8 cellular contexts compared by ENCODE assay signal in the genomic region with DNA sequence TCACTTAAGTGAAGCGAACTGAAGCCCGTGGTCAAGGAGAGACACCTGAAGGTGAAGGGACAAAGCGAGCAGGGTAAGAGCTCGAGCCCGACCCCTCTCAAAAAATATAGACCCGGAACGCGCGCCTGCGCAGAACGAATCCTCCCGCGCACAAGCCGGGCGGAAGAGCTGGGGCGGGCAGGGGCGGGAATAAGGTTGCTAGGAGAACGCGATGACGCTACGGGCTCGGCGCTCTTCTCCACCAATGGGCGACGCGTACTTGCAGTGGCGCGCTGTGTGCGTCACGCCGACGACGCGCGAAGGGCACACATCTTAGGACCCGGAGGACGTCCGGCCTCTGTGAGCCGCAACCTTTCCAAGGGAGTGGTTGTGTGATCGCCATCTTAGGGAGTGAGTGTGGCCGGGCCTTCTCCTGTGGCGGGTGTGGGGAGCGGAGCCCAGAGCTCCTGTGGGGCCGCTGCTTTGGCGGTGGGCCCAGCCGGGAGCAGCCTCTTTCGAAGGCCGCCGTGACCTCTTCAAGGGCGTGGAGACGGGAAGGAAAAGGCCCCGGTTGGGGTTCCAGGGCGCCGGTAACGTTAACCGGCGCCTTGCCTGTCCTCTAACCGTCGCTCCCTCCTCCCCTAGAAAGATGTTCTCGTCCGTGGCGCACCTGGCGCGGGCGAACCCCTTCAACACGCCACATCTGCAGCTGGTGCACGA. TPM values are rescaled to one million over a fixed set of nuclear protein-coding genes. Genes with fewer than 3 reads are reported as not detected.
A peak's percentile ranks its signal among the peaks of the same experiment; 100 is the strongest.
DNase-seq lines count a peak whose midpoint lies in the region; ATAC-seq and TF ChIP-seq lines count a peak whose summit lies in the region.

A gene (plus strand): TSS at position 336 of the 699 bp plus-strand sequence. CDS start 293 bp downstream, at position 629.

- 0 out of 2 replicates have a peak within 1 kb of the TSS, but pooled peaks have one; percentile 59 for H2BK120ac ChIP-seq in IMR-90 (ENCODE audit: low read depth, low read length)

- peaks cover 0 to 24% of the 10 kb centered on the region in 2 experiments; a peak in 2 of 4 replicates for H3K79me1 ChIP-seq in IMR-90 (ENCODE audit: low read depth in 1 of 2, low read length in 2 of 2)

- in situ Hi-C loops in IMR-90 (cut with MboI; ENCODE audit: low sequenced_read_pairs) = no loop called here

- peak within 1 kb of the TSS; percentile 89 for H2AFZ ChIP-seq in IMR-90 (replicated peaks; ENCODE audit: low read length, poor library complexity)

- peak within 1 kb of the TSS; percentile 90 for H2AK5ac ChIP-seq in IMR-90 (ENCODE audit: low read depth, low read length)

- 0 out of 3 replicates have a peak within 1 kb of the TSS, but pooled peaks have one; percentile 2 for H2BK15ac ChIP-seq in IMR-90 (ENCODE audit: low read depth, low read length)

- peak within 1 kb of the TSS; percentile 94 for H3K56ac ChIP-seq in IMR-90 (ENCODE audit: extremely low read depth, insufficient read depth, low read length)

- H4K5ac ChIP-seq in IMR-90 (ENCODE audit: low read depth, low read length) = peak within 1 kb of the TSS; percentile 91

- H3K9me3 ChIP-seq in IMR-90 (ENCODE audit: control insufficient read depth, insufficient read depth, low read length) = no peaks in the 10 kb centered on the region
- H3K9me3 ChIP-seq in mononuclear cell (ENCODE audit: low read depth, low read length) = no peaks in the 10 kb centered on the region

- H3K18ac ChIP-seq in IMR-90 (ENCODE audit: low read depth, low read length) = peak within 1 kb of the TSS; percentile 68

- peak within 1 kb of the TSS; percentile 99 for H3K14ac ChIP-seq in IMR-90 (replicated peaks; ENCODE audit: low read depth, low read length)

- POLR2A ChIA-PET in IMR-90 (lab: Charles Lee; ENCODE audit: unreplicated experiment) = interaction anchor here (0.5 to 0.8 kb wide), 7 partner anchors 12 to 155 kb away, joined by 3 to 5 read pairs (median 3); no protein-coding TSS in a partner anchor

- peak within 1 kb of the TSS; percentile 88 to 98 for H4K8ac ChIP-seq in IMR-90 (ENCODE audit: low read depth in 2 of 2, low read length in 2 of 2)

- H3K4ac ChIP-seq in IMR-90 (ENCODE audit: low read depth, low read length) = peak within 1 kb of the TSS; percentile 91

- peak within 1 kb of the TSS; percentile 100 for H3K9ac ChIP-seq in IMR-90 (ENCODE audit: low read depth, low read length)

- CTCF ChIA-PET in IMR-90 (lab: Yijun Ruan, JAX) = interaction anchor here (0.9 to 4.0 kb wide), 2 partner anchors 13 to 27 kb away, joined by 4 to 14 read pairs; no protein-coding TSS in a partner anchor

- H2AK9ac ChIP-seq in IMR-90 (replicated peaks; ENCODE audit: low read depth, low read length, poor library complexity) = peak within 1 kb of the TSS; percentile 98

- peaks cover 44% of the 10 kb centered on the region for H4K20me1 ChIP-seq in IMR-90 (ENCODE audit: insufficient read depth, low read length)

- WGBS in IMR-90 (ENCODE audit: extremely low coverage in 2 of 2, insufficient read length in 1 of 2), 2 experiments = 0% methylated on average over 32 of the region's 67 CpGs; no CpG with 5 or more reads in 1 of the 2 experiments

- no peak for TF ChIP-seq CTCF in IMR-90 (conservative IDR thresholded peaks at IDR 0.05; ENCODE audit: low read depth, low read length)

- H3K9me1 ChIP-seq in IMR-90 (ENCODE audit: insufficient read depth, low read length) = peaks cover 8% of the 10 kb centered on the region

- TF ChIP-seq RAD21 in IMR-90 (IDR thresholded peaks at IDR 0.05; ENCODE audit: low read length) = no peak

- peak within 1 kb of the TSS; percentile 70 for H4K91ac ChIP-seq in IMR-90 (ENCODE audit: insufficient read depth, low read depth, low read length)

- peak; percentile 99 for TF ChIP-seq POLR2A in IMR-90 (IDR thresholded peaks at IDR 0.05; ENCODE audit: low read depth, low read length)

- no peak within 1 kb of the TSS; the same call in 1 of the 2 replicates for H2BK20ac ChIP-seq in IMR-90 (ENCODE audit: low read depth, low read length)

- intact Hi-C loops in IMR-90 (cut with micrococcal nuclease) = loop anchor here (1.0 to 5.0 kb wide), 5 partner anchors 27 to 91 kb away; a partner anchor contains a TSS

- dilution Hi-C loops in IMR-90 (cut with HindIII; ENCODE audit: low sequenced_read_pairs, unreplicated experiment) = no loop called here

- H3K4me1 ChIP-seq in IMR-90 (ENCODE audit: control insufficient read depth, insufficient read depth, low read length) = peaks cover 5% of the 10 kb centered on the region
- peaks cover 30% of the 10 kb centered on the region for H3K4me1 ChIP-seq in mononuclear cell (ENCODE audit: insufficient read depth, low read length)

- DNase-seq in DMS 273 (lab: John Stamatoyannopoulos, UW; ENCODE audit: unreplicated experiment) (peak; percentile 97), IMR-90 (peak; percentile 98), OCI-M1 (lab: John Stamatoyannopoulos, UW) (peak; percentile 98), activated T-cell treated with anti-CD3 and anti-CD28 coated beads for 24 hours (ENCODE audit: low read depth) (peak; percentile 90), epidermal melanocyte (ENCODE audit: insufficient read length, low spot score) (peak; percentile 92)
- DNase-seq in stimulated activated CD8-positive, alpha-beta memory T cell treated with anti-CD3 and anti-CD28 coated beads, Interleukin-4, amount 100 ng/mL, for 1 hour (ENCODE audit: low read depth in 2 of 2, low spot score in 1 of 2) = peak; percentile 87 to 89

- H3K4me3 ChIP-seq in IMR-90 (ENCODE audit: insufficient read depth, low read depth, low read length) = peak within 1 kb of the TSS; percentile 96
- H3K4me3 ChIP-seq in mononuclear cell (ENCODE audit: low read length) = peak within 1 kb of the TSS; percentile 93

- peak within 1 kb of the TSS; percentile 98 for H3K23ac ChIP-seq in IMR-90 (ENCODE audit: low read depth, low read length)

- BruUV-seq in IMR-90 (replicated peaks; lab: Mats Ljungman, UMichigan) = no TSS peak

- peak within 1 kb of the TSS; percentile 86 for H2BK5ac ChIP-seq in IMR-90 (ENCODE audit: low read depth, low read length, poor library complexity, severe bottlenecking)

- H3K36me3 ChIP-seq in IMR-90 (ENCODE audit: control insufficient read depth, insufficient read depth, low read length) = peaks cover 19% of the 10 kb centered on the region

- H3K27ac ChIP-seq in IMR-90 (ENCODE audit: insufficient read depth, low read length) = peak within 1 kb of the TSS; percentile 95

- peak within 1 kb of the TSS; percentile 98 for H3K4me2 ChIP-seq in IMR-90 (ENCODE audit: low read depth, low read length)

- H3K27me3 ChIP-seq in IMR-90 (ENCODE audit: control insufficient read depth, insufficient read depth, low read length) (no peaks in the 10 kb centered on the region), mononuclear cell (ENCODE audit: insufficient read depth, low read length) (no peaks in the 10 kb centered on the region)

- ATAC-seq in GM21528 (IDR thresholded peaks at IDR 0.05; ENCODE audit: low FRiP score, unreplicated experiment) = peak; percentile 99
- ATAC-seq in IMR-90 (ENCODE audit: low read depth) = peak; percentile 96

TF ChIP-seq in IMR-90, 13 proteins besides CTCF, POLR2A, EP300 and RAD21:
- TF ChIP-seq, protein P1, sequence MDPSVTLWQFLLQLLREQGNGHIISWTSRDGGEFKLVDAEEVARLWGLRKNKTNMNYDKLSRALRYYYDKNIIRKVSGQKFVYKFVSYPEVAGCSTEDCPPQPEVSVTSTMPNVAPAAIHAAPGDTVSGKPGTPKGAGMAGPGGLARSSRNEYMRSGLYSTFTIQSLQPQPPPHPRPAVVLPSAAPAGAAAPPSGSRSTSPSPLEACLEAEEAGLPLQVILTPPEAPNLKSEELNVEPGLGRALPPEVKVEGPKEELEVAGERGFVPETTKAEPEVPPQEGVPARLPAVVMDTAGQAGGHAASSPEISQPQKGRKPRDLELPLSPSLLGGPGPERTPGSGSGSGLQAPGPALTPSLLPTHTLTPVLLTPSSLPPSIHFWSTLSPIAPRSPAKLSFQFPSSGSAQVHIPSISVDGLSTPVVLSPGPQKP (IDR thresholded peaks at IDR 0.05; ENCODE audit: borderline replicate concordance, low read depth, low read length) = no peak
- TF ChIP-seq MXI1 (IDR thresholded peaks at IDR 0.05; ENCODE audit: borderline replicate concordance, low read depth, low read length) (peak; percentile 49; the same call in 1 of the 2 replicates), MAFK (IDR thresholded peaks at IDR 0.05; ENCODE audit: low read depth, low read length) (no peak), CHD1 (IDR thresholded peaks at IDR 0.05; ENCODE audit: low read depth, low read length) (peak; percentile 61; the same call in 1 of the 2 replicates), NFE2L2 (IDR thresholded peaks at IDR 0.05; ENCODE audit: low read depth, low read length) (no peak), RCOR1 (IDR thresholded peaks at IDR 0.05; ENCODE audit: insufficient replicate concordance, low read length) (no peak), SMC3 (IDR thresholded peaks at IDR 0.05; ENCODE audit: low read depth, low read length) (no peak), CEBPB (IDR thresholded peaks at IDR 0.05; ENCODE audit: low read depth, low read length) (peak; percentile 6; the same call in 1 of the 2 replicates), BHLHE40 (IDR thresholded peaks at IDR 0.05; ENCODE audit: low read depth, low read length) (peak; percentile 50; the same call in 1 of the 2 replicates), RFX5 (IDR thresholded peaks at IDR 0.05; ENCODE audit: low read depth, low read length) (no peak), FOS (IDR thresholded peaks at IDR 0.05; ENCODE audit: low read depth, low read length) (0 out of 2 replicates have a peak, but pooled peaks have one; percentile 12), MAZ (IDR thresholded peaks at IDR 0.05; ENCODE audit: borderline replicate concordance, low read depth, low read length) (peak; percentile 48; the same call in 1 of the 2 replicates)
- TF ChIP-seq, protein P2, sequence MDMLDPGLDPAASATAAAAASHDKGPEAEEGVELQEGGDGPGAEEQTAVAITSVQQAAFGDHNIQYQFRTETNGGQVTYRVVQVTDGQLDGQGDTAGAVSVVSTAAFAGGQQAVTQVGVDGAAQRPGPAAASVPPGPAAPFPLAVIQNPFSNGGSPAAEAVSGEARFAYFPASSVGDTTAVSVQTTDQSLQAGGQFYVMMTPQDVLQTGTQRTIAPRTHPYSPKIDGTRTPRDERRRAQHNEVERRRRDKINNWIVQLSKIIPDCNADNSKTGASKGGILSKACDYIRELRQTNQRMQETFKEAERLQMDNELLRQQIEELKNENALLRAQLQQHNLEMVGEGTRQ (IDR thresholded peaks at IDR 0.05; ENCODE audit: low read depth, low read length) = 0 out of 2 replicates have a peak, but pooled peaks have one; percentile 37

RNA-seq across cellular contexts. Expression of the gene that starts here (rescaled TPM):
- total RNA-seq in IMR-90 (2012; rRNA removed) (861 and 1,218 TPM in 2 replicates), mononuclear cell (409 TPM)
- polyA plus RNA-seq in IMR-90 (2012; rRNA removed) = 601 and 657 TPM in 2 replicates
- 577 and 1,347 TPM in 2 replicates for polyA plus RNA-seq in IMR-90 (2012; cell fraction: cytosol; rRNA removed)
- 661 and 776 TPM in 2 replicates for polyA plus RNA-seq in IMR-90 (2012; cell fraction: nucleus; rRNA removed; ENCODE audit: low replicate concordance)

Comparison
In these comparisons a context has a peak if more than half of its experiments do, and no peak if none do; other contexts are left out.
1. Peak in every context shown above with its lines: DNase-seq, ATAC-seq, H3K4me3 ChIP-seq and H3K27ac ChIP-seq.